ENCODE assay signal across 8 cellular contexts in genomic region chrX:40132751-40133150, GRCh38. TPM values are rescaled to one million over a fixed set of nuclear protein-coding genes. Genes with fewer than 3 reads are reported as not detected.
DNase-seq lines count a peak whose midpoint lies in the region; TF ChIP-seq lines count a peak whose summit lies in the region.
"Had no signal": no experiment of that assay in that cellular context is flagged by ENCODE, and none has a peak within 500 bp of the region (broad histone marks: within the 10 kb centered on the region; RNA-seq: fewer than 3 reads in every experiment).

No MANE protein-coding gene starts in this region.

- H3K27me3 ChIP-seq in uterus, result no peaks in the 10 kb centered on the region

- no peaks in the 10 kb centered on the region for H3K9me3 ChIP-seq in uterus

- no peaks in the 10 kb centered on the region for H3K36me3 Mint-ChIP-seq in activated CD4-positive, alpha-beta T cell treated with anti-CD3 and anti-CD28 coated beads, Interleukin-2, amount 10 ng/mL, durations not matched to agents 7 days and 5 days (ENCODE audit: low read depth)

- H3K4me1 ChIP-seq in uterus, result no peaks in the 10 kb centered on the region

- H3K27me3 Mint-ChIP-seq in activated CD4-positive, alpha-beta T cell treated with anti-CD3 and anti-CD28 coated beads, Interleukin-2, amount 10 ng/mL, durations not matched to agents 7 days and 5 days, result no peaks in the 10 kb centered on the region

- no peaks in the 10 kb centered on the region for H3K9me3 Mint-ChIP-seq in activated CD4-positive, alpha-beta T cell treated with anti-CD3 and anti-CD28 coated beads, Interleukin-2, amount 10 ng/mL, durations not matched to agents 7 days and 5 days

- TF ChIP-seq CTCF in lower leg skin (IDR thresholded peaks at IDR 0.05) (no peak), uterus (IDR thresholded peaks at IDR 0.05) (no peak)

- H3K4me3 Mint-ChIP-seq in activated CD4-positive, alpha-beta T cell treated with anti-CD3 and anti-CD28 coated beads, Interleukin-2, amount 10 ng/mL, durations not matched to agents 7 days and 5 days, result no peak overlapping the region

- H3K27ac ChIP-seq in uterus, result peak overlapping the region; percentile 75 to 77

- no peaks in the 10 kb centered on the region for H3K36me3 ChIP-seq in uterus

- intact Hi-C loops in lower leg skin (cut with DNase I; ENCODE audit: low total_unique reads) (no loop called here), uterus (cut with DNase I; ENCODE audit: low total_unique reads) (no loop called here)

- peak; percentile 88 for DNase-seq in M059J (ENCODE audit: low read depth)
- DNase-seq in dermis blood vessel endothelial cell, result peak; percentile 68
- DNase-seq in lower leg skin (ENCODE audit: low spot score in 2 of 2), result peak; percentile 74 to 94
- peak; percentile 82 to 90 for DNase-seq in uterus
- DNase-seq in stimulated activated CD4-positive, alpha-beta T cell treated with anti-CD3 and anti-CD28 coated beads, Interleukin-1b, Interleukin-23, amount 100 ng/mL, for 48 hours, result no peak
- no peak for DNase-seq in NCI-H82 treated with DMSO at 0.1 percent for 48 hours (lab: John Stamatoyannopoulos, UW; ENCODE audit: unreplicated experiment)
- no peak for DNase-seq in activated CD4-positive, alpha-beta T cell treated with anti-CD3 and anti-CD28 coated beads, Interleukin-2, amount 10 ng/mL, durations not matched to agents 7 days and 5 days
- DNase-seq: Kasumi-1 had no signal

- TF ChIP-seq POLR2A in lower leg skin (IDR thresholded peaks at IDR 0.05) (no peak), uterus (IDR thresholded peaks at IDR 0.05) (no peak)

- CTCF ChIA-PET in activated CD4-positive, alpha-beta T cell treated with anti-CD3 and anti-CD28 coated beads, Interleukin-2, amount 10 ng/mL, durations not matched to agents 7 days and 5 days (lab: Charles Lee), result interaction anchor here (0.6 kb wide), 2 partner anchors 9 to 20 kb away, joined by 4 read pairs; no protein-coding TSS in a partner anchor

- no peak overlapping the region for H3K27ac Mint-ChIP-seq in activated CD4-positive, alpha-beta T cell treated with anti-CD3 and anti-CD28 coated beads, Interleukin-2, amount 10 ng/mL, durations not matched to agents 7 days and 5 days

- no peaks in the 10 kb centered on the region for H3K4me1 Mint-ChIP-seq in activated CD4-positive, alpha-beta T cell treated with anti-CD3 and anti-CD28 coated beads, Interleukin-2, amount 10 ng/mL, durations not matched to agents 7 days and 5 days

- H3K4me3 ChIP-seq in lower leg skin (ENCODE audit: low read depth, poor library complexity, severe bottlenecking), result no peak overlapping the region
- no peak overlapping the region for H3K4me3 ChIP-seq in uterus

- POLR2A ChIA-PET in activated CD4-positive, alpha-beta T cell treated with anti-CD3 and anti-CD28 coated beads, Interleukin-2, amount 10 ng/mL, durations not matched to agents 7 days and 5 days (lab: Charles Lee), result no interaction called here

- 22 to 55% methylated on average over 7 of the region's 7 CpGs for WGBS in lower leg skin, 2 donors

RNA-seq across cellular contexts. Expression of gene BCOR, which starts 35.0 kb away (rescaled TPM):
- 35.5 and 50.6 TPM in 2 replicates for total RNA-seq in M059J (2014; rRNA removed; shearing (Covaris generic))
- total RNA-seq in dermis blood vessel endothelial cell (8.8 and 31.6 TPM in 2 replicates), lower leg skin (10 to 100 TPM; 23.8 to 37.5 (median 31.1) TPM), uterus (10 to 100 TPM in 3 of 4 donors, 1 to 10 TPM in 1; 10.0 to 42.4 (median 26.4) TPM)
- total RNA-seq in activated CD4-positive, alpha-beta T cell treated with anti-CD3 and anti-CD28 coated beads, Interleukin-2, amount 10 ng/mL, durations not matched to agents 7 days and 5 days, result 10 to 100 TPM; 53.1 to 54.9 TPM

Comparison
In these comparisons a context has a peak if more than half of its experiments do, and no peak if none do; other contexts are left out.
1. DNase-seq: peak in M059J (single experiment), dermis blood vessel endothelial cell (single experiment), lower leg skin (2 of 2) and uterus (2 of 2); none in stimulated activated CD4-positive, alpha-beta T cell treated with anti-CD3 and anti-CD28 coated beads, Interleukin-1b, Interleukin-23, amount 100 ng/mL, for 48 hours (single experiment), NCI-H82 treated with DMSO at 0.1 percent for 48 hours (single experiment) and activated CD4-positive, alpha-beta T cell treated with anti-CD3 and anti-CD28 coated beads, Interleukin-2, amount 10 ng/mL, durations not matched to agents 7 days and 5 days (single experiment).